9 cellular contexts compared by ENCODE assay signal in genomic region chr11:62854825-62855570, GRCh38. TPM values are rescaled to one million over a fixed set of nuclear protein-coding genes. Genes with fewer than 3 reads are reported as not detected.
A peak's percentile ranks its signal among the peaks of the same experiment; 100 is the strongest.
DNase-seq lines count a peak whose midpoint lies in the region; TF ChIP-seq lines count a peak whose summit lies in the region.
"Had no signal": no experiment of that assay in that cellular context is flagged by ENCODE, and none has a peak within 500 bp of the region (broad histone marks: within the 10 kb centered on the region; RNA-seq: fewer than 3 reads in every experiment).

No MANE protein-coding gene starts in this region.

- POLR2A ChIA-PET in AG04450 (lab: Yijun Ruan, JAX) = interaction anchor here (0.5 to 9.3 kb wide), 20 partner anchors 10 to 254 kb away, joined by 3 to 172 read pairs (median 5); partner anchors contain the start of genes HNRNPUL2, MTA2, SLC3A2 and STX5

- H3K4me1 ChIP-seq in KMS-11 (ENCODE audit: low read depth, poor library complexity, severe bottlenecking) (peaks cover 60% of the 10 kb centered on the region), mammary epithelial cell (ENCODE audit: insufficient read depth, low read length) (peaks cover 19% of the 10 kb centered on the region), mucosa of rectum (ENCODE audit: control insufficient read depth in 2 of 2, insufficient read depth in 2 of 2, low read length in 2 of 2) (peaks cover 24% of the 10 kb centered on the region in 2 donors)

- dilution Hi-C loops in mammary epithelial cell (cut with HindIII; ENCODE audit: low sequenced_read_pairs) = loop anchor here (25.0 kb wide), 1 partner anchor 468 kb away; no protein-coding TSS in a partner anchor

- CTCF ChIA-PET in AG04450 (lab: Charles Lee) (interaction anchor here (0.6 to 5.0 kb wide), 2 partner anchors 68 to 155 kb away, joined by 3 to 40 read pairs; partner anchors contain the start of gene TMEM179B), mammary epithelial cell (lab: Charles Lee; ENCODE audit: low non-redundant PET) (no interaction called here)

- H3K27me3 ChIP-seq in AG04450 (ENCODE audit: control insufficient read depth, insufficient read depth, low read length) (no peaks in the 10 kb centered on the region), KMS-11 (ENCODE audit: insufficient read depth, low read depth) (no peaks in the 10 kb centered on the region), mammary epithelial cell (ENCODE audit: insufficient read depth, low read length) (no peaks in the 10 kb centered on the region), mucosa of rectum (ENCODE audit: control insufficient read depth in 2 of 2, insufficient read depth in 2 of 2, low read length in 2 of 2) (no peaks in the 10 kb centered on the region)

- in situ Hi-C loops in mammary epithelial cell (cut with MboI; ENCODE audit: low sequenced_read_pairs in 2 of 2) = loop anchor here in 1 of 2 donors (25.0 kb wide), 1 partner anchor 468 kb away; no protein-coding TSS in a partner anchor

- H3K4me3 ChIP-seq in AG04450 (ENCODE audit: low read depth, low read length) (peak overlapping the region; percentile 96), KMS-11 (IDR thresholded peaks at IDR 0.05; ENCODE audit: insufficient read depth, low read depth, low read length) (peak overlapping the region; percentile 75), mammary epithelial cell (replicated peaks in 1 of 3; ENCODE audit: insufficient read depth in 1 of 3, low read depth in 2 of 3, low read length in 3 of 3) (peak overlapping the region; percentile 74 to 86 (median 84)), mucosa of rectum (ENCODE audit: low read length in 2 of 2) (peak overlapping the region; percentile 89 to 97)

- H3K36me3 ChIP-seq in KMS-11 (ENCODE audit: insufficient read depth) (peaks cover 28% of the 10 kb centered on the region), mammary epithelial cell (ENCODE audit: insufficient read depth, low read length) (peaks cover 34% of the 10 kb centered on the region), mucosa of rectum (ENCODE audit: control insufficient read depth in 2 of 2, insufficient read depth in 2 of 2, low read length in 2 of 2) (peaks cover 27 to 35% of the 10 kb centered on the region in 2 donors)

- no peak for DNase-seq in AG04450 (ENCODE audit: low read depth, low spot score)
- DNase-seq in mammary epithelial cell = no peak
- no peak for DNase-seq in effector CD8-positive, alpha-beta T cell (lab: John Stamatoyannopoulos, UW)
- DNase-seq in SW480 (ENCODE audit: low spot score) = no peak
- no peak for DNase-seq in activated CD4-positive, CD25-positive, alpha-beta regulatory T cell (lab: John Stamatoyannopoulos, UW)
- DNase-seq in DMS153 (lab: John Stamatoyannopoulos, UW) = no peak

- under 1% methylated on average over 15 of the region's 15 CpGs for WGBS in mammary epithelial cell (ENCODE audit: low coverage, missing lambda C conversion rate)

- H3K9me3 ChIP-seq in AG04450 (ENCODE audit: control insufficient read depth, insufficient read depth, low read length) (no peaks in the 10 kb centered on the region), mammary epithelial cell (replicated peaks; ENCODE audit: insufficient read depth, low read length) (no peaks in the 10 kb centered on the region), mucosa of rectum (ENCODE audit: control insufficient read depth in 2 of 2, low read length in 2 of 2) (no peaks in the 10 kb centered on the region)

- intact Hi-C loops in mammary epithelial cell (cut with micrococcal nuclease) = loop anchor here (5.0 kb wide), 1 partner anchor 183 kb away; the partner anchor contains the start of genes LBHD1 and UQCC3

- TF ChIP-seq CTCF in AG04450 (IDR thresholded peaks at IDR 0.05; ENCODE audit: low read depth, low read length) (no peak), KMS-11 (conservative IDR thresholded peaks at IDR 0.05; ENCODE audit: low read depth, low read length) (no peak), mammary epithelial cell (conservative IDR thresholded peaks at IDR 0.05 in 1 of 2, IDR thresholded peaks at IDR 0.05 in 1 of 2; ENCODE audit: extremely low read depth in 1 of 2, insufficient read depth in 1 of 2, low read depth in 1 of 2, low read length in 2 of 2) (no peak)

- H3K27ac ChIP-seq in AG04450 (ENCODE audit: low read depth, low read length) = no peak overlapping the region
- peak overlapping the region; percentile 96 for H3K27ac ChIP-seq in KMS-11
- H3K27ac ChIP-seq in mammary epithelial cell (ENCODE audit: insufficient read depth, low read depth, low read length) = peak overlapping the region; percentile 77
- H3K27ac ChIP-seq in mucosa of rectum (ENCODE audit: low read depth in 2 of 2, low read length in 2 of 2) = peak overlapping the region; percentile 65 to 71

- H3K9ac ChIP-seq in KMS-11 = peak overlapping the region; percentile 99
- peak overlapping the region; percentile 96 for H3K9ac ChIP-seq in mammary epithelial cell (ENCODE audit: insufficient read depth, low read length)
- peak overlapping the region; percentile 83 to 98 for H3K9ac ChIP-seq in mucosa of rectum (ENCODE audit: low read depth in 1 of 2, low read length in 2 of 2)

- peak overlapping the region; percentile 89 for H3K4me2 ChIP-seq in KMS-11
- H3K4me2 ChIP-seq in mammary epithelial cell (ENCODE audit: insufficient read depth, low read depth, low read length) = peak overlapping the region; percentile 85

- H2AFZ ChIP-seq in KMS-11 (ENCODE audit: low read depth) = no peak overlapping the region
- H2AFZ ChIP-seq in mammary epithelial cell (ENCODE audit: low read depth, low read length) = no peak overlapping the region

- H3K79me2 ChIP-seq in KMS-11 (ENCODE audit: insufficient read depth, low read depth) = peaks cover 73% of the 10 kb centered on the region
- H3K79me2 ChIP-seq in mammary epithelial cell (ENCODE audit: insufficient read depth, low read length) = peaks cover 47% of the 10 kb centered on the region

- H4K20me1 ChIP-seq in KMS-11 (ENCODE audit: insufficient read depth) (peaks cover 27% of the 10 kb centered on the region), mammary epithelial cell (ENCODE audit: insufficient read depth, low read length) (peaks cover 17% of the 10 kb centered on the region)

- TSS peak; percentile 54 for BruUV-seq in mammary epithelial cell (replicated peaks; lab: Mats Ljungman, UMichigan)

RNA-seq across cellular contexts. Expression of gene WDR74, which starts 15.6 kb away (rescaled TPM):
- polyA plus RNA-seq in AG04450 (2011; rRNA removed) = 18.0 and 21.6 TPM in 2 replicates
- polyA minus RNA-seq in AG04450 (2011; rRNA and poly(A)+ RNA removed) = 112 and 141 TPM in 2 replicates
- total RNA-seq in mammary epithelial cell = 10 to 100 TPM; 36.7 to 66.5 TPM
- 59.5 TPM for polyA plus RNA-seq in mammary epithelial cell
- polyA minus RNA-seq in mammary epithelial cell = 53.5 TPM

RNA-seq across cellular contexts. Expression of gene TEX54, which starts 22.4 kb away (rescaled TPM):
- not detected in 2 replicates for polyA plus RNA-seq in AG04450 (2011; rRNA removed)
- polyA minus RNA-seq in AG04450 (2011; rRNA and poly(A)+ RNA removed) = not detected in 2 replicates
- total RNA-seq in mammary epithelial cell = not detected
- polyA plus RNA-seq in mammary epithelial cell = not detected
- not detected for polyA minus RNA-seq in mammary epithelial cell
- total RNA-seq: myocyte had no signal

RNA-seq across cellular contexts. Expression of gene STX5, which starts 23.1 kb away (rescaled TPM):
- polyA plus RNA-seq in AG04450 (2011; rRNA removed) (51.7 and 52.1 TPM in 2 replicates), mammary epithelial cell (35.1 TPM)
- 62.7 and 72.0 TPM in 2 replicates for polyA minus RNA-seq in AG04450 (2011; rRNA and poly(A)+ RNA removed)
- total RNA-seq in mammary epithelial cell = 10 to 100 TPM; 26.7 to 44.1 TPM
- 34.8 TPM for polyA minus RNA-seq in mammary epithelial cell

RNA-seq across cellular contexts. Expression of gene SLC3A2, which starts 25.7 kb away (rescaled TPM):
- polyA plus RNA-seq in AG04450 (2011; rRNA removed) (263 and 284 TPM in 2 replicates), mammary epithelial cell (1,009 TPM)
- 177 and 196 TPM in 2 replicates for polyA minus RNA-seq in AG04450 (2011; rRNA and poly(A)+ RNA removed)
- 1,000 to 10,000 TPM; 1,418 to 1,465 TPM for total RNA-seq in mammary epithelial cell
- polyA minus RNA-seq in mammary epithelial cell = 581 TPM

RNA-seq across cellular contexts. Expression of gene NXF1, which starts 49.8 kb away (rescaled TPM):
- 48.9 and 66.1 TPM in 2 replicates for polyA plus RNA-seq in AG04450 (2011; rRNA removed)
- polyA minus RNA-seq in AG04450 (2011; rRNA and poly(A)+ RNA removed) = 38.3 and 45.0 TPM in 2 replicates
- 10 to 100 TPM; 24.3 to 43.4 TPM for total RNA-seq in mammary epithelial cell
- 25.8 TPM for polyA plus RNA-seq in mammary epithelial cell
- polyA minus RNA-seq in mammary epithelial cell = 102 TPM
